Comparison of ENCODE assay signal across 20 cellular contexts in genomic region chr2:235934059-235934896, GRCh38.
"Had no signal": no experiment of that assay in that cellular context is flagged by ENCODE, and none has a peak within 500 bp of the region (broad histone marks: within the 10 kb centered on the region; RNA-seq: fewer than 3 reads in every experiment).

No MANE protein-coding gene starts in this region.

- H3K36me3 ChIP-seq: cardiac muscle cell, colonic mucosa, neutrophil had no signal

- H3K4me3 ChIP-seq: cardiac muscle cell, colonic mucosa, esophagus squamous epithelium, transverse colon had no signal

- H3K27ac ChIP-seq: cardiac muscle cell, colonic mucosa, esophagus squamous epithelium, foreskin keratinocyte, neutrophil, transverse colon, WERI-Rb-1 had no signal

- H3K27me3 ChIP-seq: cardiac muscle cell, colonic mucosa, esophagus squamous epithelium, foreskin keratinocyte, neutrophil, transverse colon had no signal

- DNase-seq: activated CD4-positive, alpha-beta memory T cell treated with anti-CD3 and anti-CD28 coated beads for 36 hours; activated CD8-positive, alpha-beta memory T cell treated with anti-CD3 and anti-CD28 coated beads, Interleukin-2, amount 10 ng/mL, durations not matched to agents 7 days and 5 days; activated naive CD4-positive, alpha-beta T cell treated with anti-CD3 and anti-CD28 coated beads, Interleukin-2, amount 50 U/mL, for 16 hours; activated T-cell treated with anti-CD3 and anti-CD28 coated beads, Interleukin-2, amount 50 U/mL, for 1 hour; colonic mucosa; effector CD4-positive, alpha-beta T cell; esophagus squamous epithelium; foreskin keratinocyte; glutamatergic neuron; left cardiac atrium; naive B cell; retina; stimulated activated CD4-positive, alpha-beta T cell treated with anti-CD3 and anti-CD28 coated beads, Interleukin-15, amount 100 ng/mL, for 24 hours; stimulated activated CD4-positive, alpha-beta T cell treated with anti-CD3 and anti-CD28 coated beads, Interleukin-4, amount 100 ng/mL, for 1 hour; stimulated activated naive CD4-positive, alpha-beta T cell; T-helper 17 cell; transverse colon; WERI-Rb-1 had no signal

- H3K9me3 ChIP-seq: colonic mucosa, esophagus squamous epithelium, neutrophil, transverse colon had no signal

- H3K4me1 ChIP-seq: colonic mucosa, esophagus squamous epithelium, foreskin keratinocyte, transverse colon had no signal
